ENCODE assay signal across 9 cellular contexts in the genomic region with DNA sequence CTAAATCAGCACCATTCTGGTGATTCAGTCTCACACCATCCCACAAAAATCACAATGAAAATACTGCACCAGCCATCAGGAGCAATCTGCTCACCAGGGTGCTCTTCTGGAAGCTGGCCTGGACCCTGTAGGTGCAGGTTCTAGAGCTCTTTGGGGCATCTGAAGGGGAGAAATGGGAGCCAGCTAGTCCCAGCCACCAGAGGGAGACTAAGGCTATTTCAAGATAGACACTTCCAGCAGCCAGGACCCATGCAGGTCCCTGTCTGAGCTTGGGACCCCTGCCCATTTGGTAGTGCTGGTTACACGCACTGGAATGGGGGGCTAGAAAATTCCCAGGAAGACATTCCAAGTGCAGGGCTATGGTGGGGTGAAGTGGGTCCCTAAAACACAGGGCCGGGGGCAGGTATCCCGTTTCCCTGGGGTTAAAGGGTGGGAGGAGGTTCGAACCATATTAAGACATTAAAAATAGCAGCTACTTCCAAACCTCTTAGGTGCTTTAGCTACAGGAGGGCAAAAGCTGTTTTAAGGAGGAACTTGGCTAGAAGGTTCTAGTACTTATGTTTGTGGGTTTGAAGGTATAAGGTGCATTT.
DNase-seq lines count a peak whose midpoint lies in the region; ATAC-seq, FAIRE-seq and TF ChIP-seq lines count a peak whose summit lies in the region.
"Had no signal": no experiment of that assay in that cellular context is flagged by ENCODE, and none has a peak within 500 bp of the region (broad histone marks: within the 10 kb centered on the region; RNA-seq: fewer than 3 reads in every experiment).

No MANE protein-coding gene starts in this region.

- no peak for TF ChIP-seq POLR2A in K562 (conservative IDR thresholded peaks at IDR 0.05)
- TF ChIP-seq POLR2A in HepG2 (IDR thresholded peaks at IDR 0.05; ENCODE audit: insufficient read depth in 1 of 2, low read depth in 2 of 2, low read length in 2 of 2): no peak

- no peaks in the 10 kb centered on the region for H3K79me1 ChIP-seq in neuronal stem cell (ENCODE audit: low read depth, low read length)

- H3K4me2 ChIP-seq in K562 (ENCODE audit: insufficient read depth, low read length) (no peak overlapping the region), HepG2 (ENCODE audit: low read depth, low read length) (no peak overlapping the region), neuronal stem cell (ENCODE audit: insufficient read depth, low read length, poor library complexity, severe bottlenecking) (no peak overlapping the region)

- H3K27me3 ChIP-seq in K562 (ENCODE audit: control insufficient read depth in 2 of 2, insufficient read depth in 2 of 2, low read length in 2 of 2) (no peaks in the 10 kb centered on the region), HepG2 (ENCODE audit: control insufficient read depth in 1 of 2, insufficient read depth in 2 of 2, low read length in 2 of 2) (no peaks in the 10 kb centered on the region), neuronal stem cell (ENCODE audit: control insufficient read depth in 3 of 3, insufficient read depth in 3 of 3, low read depth in 1 of 3, low read length in 3 of 3) (no peaks in the 10 kb centered on the region)
- H3K27me3 ChIP-seq: suprapubic skin had no signal

- DNase-seq in AG10803 (ENCODE audit: low read depth) (peak; percentile 40), OCI-M1 (lab: John Stamatoyannopoulos, UW) (peak; percentile 45), K562 (ENCODE audit: extremely low read depth in 1 of 4, low spot score in 3 of 4) (peak in 3 of 4 experiments; percentile 30 to 43 (median 35)), HepG2 (ENCODE audit: low spot score) (peak; percentile 53), neuronal stem cell (ENCODE audit: low spot score) (no peak), NCI-H2029 treated with DMSO at 0.1 percent for 48 hours (lab: John Stamatoyannopoulos, UW) (no peak)

- H3K18ac ChIP-seq in neuronal stem cell (ENCODE audit: low read length): no peak overlapping the region

- no peak for FAIRE-seq in K562 (lab: Jason Lieb, UNC)
- FAIRE-seq in HepG2 (lab: Jason Lieb, UNC): peak; percentile 48

- ATAC-seq in K562 (peak; percentile 73; the same call in 2 of the 3 replicates), HepG2 (peak; percentile 80), GM21786 (IDR thresholded peaks at IDR 0.05; ENCODE audit: unreplicated experiment) (no peak)

- H3K79me2 ChIP-seq in K562 (ENCODE audit: control insufficient read depth, insufficient read depth, low read length) (no peaks in the 10 kb centered on the region), HepG2 (ENCODE audit: insufficient read depth, low read length) (no peaks in the 10 kb centered on the region)

- in situ Hi-C loops in K562 (cut with MboI) (no loop called here), HepG2 (cut with HindIII; ENCODE audit: extremely low pct_ligation_motif_present, low pct_unique_long_range_greater_than_20kb) (no loop called here)

- H2BK5ac ChIP-seq in neuronal stem cell (ENCODE audit: low read length): no peak overlapping the region

- H3K27ac ChIP-seq in K562 (ENCODE audit: extremely low read depth, low read depth, low read length) (no peak overlapping the region), HepG2 (ENCODE audit: extremely low read length, insufficient read depth, low read length) (no peak overlapping the region), neuronal stem cell (replicated peaks; ENCODE audit: low read length) (no peak overlapping the region)
- H3K27ac ChIP-seq: suprapubic skin had no signal

- no peak overlapping the region for H4K8ac ChIP-seq in neuronal stem cell (ENCODE audit: low read depth, low read length)

- POLR2A ChIA-PET in K562 (lab: Yijun Ruan, JAX): interaction anchor here (0.7 kb wide), 2 partner anchors 450 to 514 kb away, joined by 3 read pairs; no protein-coding TSS in a partner anchor
- POLR2A ChIA-PET in HepG2 (lab: Yijun Ruan, JAX): no interaction called here

- H3K4me1 ChIP-seq in K562 (replicated peaks in 1 of 2; ENCODE audit: control insufficient read depth in 2 of 2, insufficient read depth in 2 of 2, low read length in 2 of 2) (peaks cover 2 to 4% of the 10 kb centered on the region in 2 experiments; a peak in 2 of 5 replicates), HepG2 (ENCODE audit: insufficient read depth, low read length) (no peaks in the 10 kb centered on the region), neuronal stem cell (ENCODE audit: control insufficient read depth in 2 of 2, insufficient read depth in 1 of 2, low read depth in 1 of 2, low read length in 2 of 2) (peaks cover 0 to 12% of the 10 kb centered on the region in 2 donors)

- no peak overlapping the region for H3K23ac ChIP-seq in neuronal stem cell (ENCODE audit: low read depth, low read length, poor library complexity)

- CTCF ChIA-PET in K562 (lab: Yijun Ruan, JAX; ENCODE audit: low intra/inter-chr PET ratio) (interaction anchor here (0.7 to 2.4 kb wide), 2 partner anchors 209 to 238 kb away, joined by 3 to 16 read pairs; no protein-coding TSS in a partner anchor), HepG2 (lab: Yijun Ruan, JAX; ENCODE audit: low intra/inter-chr PET ratio, low total read pairs) (interaction anchor here (1.3 to 2.4 kb wide), 2 partner anchors 156 to 209 kb away, joined by 4 to 25 read pairs; partner anchors contain the start of gene NFATC2)

- TF ChIP-seq CTCF in AG10803 (conservative IDR thresholded peaks at IDR 0.05; ENCODE audit: low read length): peak; percentile 75
- peak; percentile 58; the same call in 1 of the 2 replicates for TF ChIP-seq CTCF in GM12875 (IDR thresholded peaks at IDR 0.05; ENCODE audit: borderline replicate concordance, insufficient read depth, low read depth, low read length)
- peak; percentile 51 to 61 (median 55) for TF ChIP-seq CTCF in K562 (IDR thresholded peaks at IDR 0.05 in 2 of 3, conservative IDR thresholded peaks at IDR 0.05 in 1 of 3; ENCODE audit: insufficient read depth in 2 of 3, low read depth in 1 of 3, low read length in 3 of 3)
- TF ChIP-seq CTCF in HepG2 (CRISPR knock-in tag; IDR thresholded peaks at IDR 0.05): peak; percentile 68

- H4K20me1 ChIP-seq in K562 (replicated peaks; ENCODE audit: control insufficient read depth, insufficient read depth, low read length): no peaks in the 10 kb centered on the region
- H4K20me1 ChIP-seq in HepG2 (ENCODE audit: insufficient read depth, low read length): no peaks in the 10 kb centered on the region

- no peak overlapping the region for H2BK120ac ChIP-seq in neuronal stem cell (ENCODE audit: low read depth, low read length)

- intact Hi-C loops in K562 (cut with micrococcal nuclease): no loop called here
- intact Hi-C loops in HepG2 (cut with micrococcal nuclease; ENCODE audit: unreplicated experiment): loop anchor here (1.0 to 10.0 kb wide), 3 partner anchors 69 to 209 kb away; no protein-coding TSS in a partner anchor

- H2AK5ac ChIP-seq in neuronal stem cell (ENCODE audit: low read depth, low read length): no peak overlapping the region

- H3K9me3 ChIP-seq in K562 (replicated peaks; ENCODE audit: control insufficient read depth, insufficient read depth, low read depth, low read length) (no peaks in the 10 kb centered on the region), HepG2 (ENCODE audit: low read length) (no peaks in the 10 kb centered on the region), neuronal stem cell (replicated peaks in 1 of 2; ENCODE audit: control insufficient read depth in 2 of 2, insufficient read depth in 1 of 2, low read depth in 1 of 2, low read length in 2 of 2) (no peaks in the 10 kb centered on the region)
- H3K9me3 ChIP-seq: suprapubic skin had no signal

- no peak overlapping the region for H4K91ac ChIP-seq in neuronal stem cell (ENCODE audit: low read depth, low read length, poor library complexity)

- H2BK15ac ChIP-seq in neuronal stem cell (ENCODE audit: low read length): no peak overlapping the region

- TF ChIP-seq EP300 in K562 (IDR thresholded peaks at IDR 0.05; ENCODE audit: low read length): no peak
- TF ChIP-seq EP300 in HepG2 (IDR thresholded peaks at IDR 0.05; ENCODE audit: low read depth in 2 of 2, low read length in 2 of 2): no peak
- no peak for TF ChIP-seq EP300 in HepG2 (CRISPR knock-in tag; IDR thresholded peaks at IDR 0.05; ENCODE audit: borderline replicate concordance)

- H2AFZ ChIP-seq in K562 (ENCODE audit: low read depth, low read length) (no peak overlapping the region), HepG2 (ENCODE audit: low read length) (no peak overlapping the region), neuronal stem cell (ENCODE audit: low read length) (no peak overlapping the region)

- H3K4ac ChIP-seq in neuronal stem cell (ENCODE audit: low read length): no peak overlapping the region

- H3K9ac ChIP-seq in K562 (ENCODE audit: insufficient read depth in 1 of 2, low read depth in 2 of 2, low read length in 2 of 2): no peak overlapping the region
- H3K9ac ChIP-seq in HepG2 (ENCODE audit: insufficient read depth, low read depth, low read length): no peak overlapping the region
- no peak overlapping the region for H3K9ac ChIP-seq in neuronal stem cell (ENCODE audit: low read depth, low read length, poor library complexity)

- H3K9me1 ChIP-seq in K562 (ENCODE audit: control insufficient read depth, insufficient read depth, low read length): no peaks in the 10 kb centered on the region

- H3K4me3 ChIP-seq in AG10803 (ENCODE audit: low read length) (no peak overlapping the region), GM12875 (ENCODE audit: low read depth, low read length) (no peak overlapping the region), K562 (no peak overlapping the region), HepG2 (replicated peaks in 1 of 3; ENCODE audit: insufficient read depth in 1 of 3, low read depth in 2 of 3, low read length in 3 of 3) (no peak overlapping the region), neuronal stem cell (ENCODE audit: low read length in 2 of 2) (no peak overlapping the region)
- H3K4me3 ChIP-seq: suprapubic skin had no signal

- H3K14ac ChIP-seq in neuronal stem cell (ENCODE audit: low read length): no peak overlapping the region

- peak; percentile 34 to 49; a peak in 3 of 4 replicates for TF ChIP-seq RAD21 in K562 (CRISPR knock-in tag; conservative IDR thresholded peaks at IDR 0.05 in 1 of 2, IDR thresholded peaks at IDR 0.05 in 1 of 2)
- peak; percentile 83 for TF ChIP-seq RAD21 in HepG2 (CRISPR knock-in tag; IDR thresholded peaks at IDR 0.05)

- H3K36me3 ChIP-seq in K562 (ENCODE audit: control insufficient read depth, insufficient read depth, low read length): peaks cover 9% of the 10 kb centered on the region; the same call in 1 of the 3 replicates
- H3K36me3 ChIP-seq in HepG2 (replicated peaks in 1 of 2; ENCODE audit: control insufficient read depth in 1 of 2, insufficient read depth in 2 of 2, low read length in 2 of 2): peaks cover 0 to 4% of the 10 kb centered on the region in 2 experiments; a peak in 3 of 5 replicates
- no peaks in the 10 kb centered on the region for H3K36me3 ChIP-seq in neuronal stem cell (replicated peaks in 1 of 2; ENCODE audit: control insufficient read depth in 2 of 2, insufficient read depth in 2 of 2, low read length in 2 of 2)
- H3K36me3 ChIP-seq: suprapubic skin had no signal

- WGBS in K562 (ENCODE audit: insufficient coverage, low coverage, missing lambda C conversion rate): 66% methylated on average over 4 of the region's 4 CpGs
- WGBS in HepG2 (ENCODE audit: low lambda C conversion rate): 76% methylated on average over 4 of the region's 4 CpGs
- no CpG with 5 or more reads among the region's 4 CpGs for WGBS in neuronal stem cell (ENCODE audit: extremely low coverage in 2 of 2, insufficient read length in 2 of 2, insufficient replicate concordance in 1 of 2), 2 donors

- no peak overlapping the region for H2BK12ac ChIP-seq in neuronal stem cell (ENCODE audit: low read length)

- BruUV-seq in K562 (replicated peaks; lab: Mats Ljungman, UMichigan) (no TSS peak), HepG2 (replicated peaks; lab: Mats Ljungman, UMichigan) (no TSS peak)

Comparison
In these comparisons a context has a peak if more than half of its experiments do, and no peak if none do; other contexts are left out.
1. DNase-seq: peak in AG10803 (single experiment), OCI-M1 (single experiment), K562 (3 of 4) and HepG2 (single experiment); none in neuronal stem cell (single experiment) and NCI-H2029 treated with DMSO at 0.1 percent for 48 hours (single experiment).
2. Peak in every context shown above with its lines, with median percentiles within 50 percentile points of each other: CTCF ChIP-seq.